ENCODE assay signal across 9 cellular contexts in the genomic region with DNA sequence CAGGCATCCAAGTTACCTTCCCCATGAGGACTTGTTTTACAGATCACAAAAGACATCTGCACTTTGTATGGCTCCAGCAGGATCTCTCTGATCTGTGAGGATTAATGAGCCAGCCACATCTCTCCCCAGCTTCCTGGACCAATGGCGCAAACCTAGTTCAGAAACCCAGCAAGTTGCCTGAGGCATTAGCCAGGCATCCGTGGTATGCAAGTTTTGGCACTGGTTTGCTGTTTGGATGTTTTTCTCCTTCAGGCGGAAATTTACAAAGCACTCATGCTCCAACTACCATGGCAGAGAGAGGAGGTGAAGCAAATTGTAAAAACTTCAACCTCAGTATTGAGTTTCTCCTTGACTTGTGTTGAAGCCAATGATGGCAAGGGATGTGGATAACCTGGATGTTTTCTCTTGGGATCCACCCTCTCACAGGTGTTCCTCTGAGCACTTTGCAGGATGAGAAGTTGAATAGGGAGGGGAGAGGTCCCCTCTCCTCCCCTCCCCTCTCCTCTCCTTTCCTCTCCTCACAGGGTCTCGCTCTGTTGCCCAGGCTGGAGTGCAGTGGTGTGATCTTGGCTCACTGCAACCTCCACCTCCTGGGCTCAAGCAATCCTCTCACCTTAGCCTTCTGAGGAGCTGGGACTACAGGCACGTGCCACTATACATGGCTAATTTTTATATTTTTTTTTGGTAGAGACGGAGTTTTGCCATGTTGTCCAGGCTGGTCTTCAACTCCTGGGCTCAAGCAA. TPM values are rescaled to one million over a fixed set of nuclear protein-coding genes. Genes with fewer than 3 reads are reported as not detected.
A peak's percentile ranks its signal among the peaks of the same experiment; 100 is the strongest.
DNase-seq lines count a peak whose midpoint lies in the region; ATAC-seq, FAIRE-seq and TF ChIP-seq lines count a peak whose summit lies in the region.
"Had no signal": no experiment of that assay in that cellular context is flagged by ENCODE, and none has a peak within 500 bp of the region (broad histone marks: within the 10 kb centered on the region; RNA-seq: fewer than 3 reads in every experiment).

No MANE protein-coding gene starts in this region.

- ATAC-seq in sciatic nerve (peak; percentile 74), HG03378 (IDR thresholded peaks at IDR 0.05; ENCODE audit: unreplicated experiment) (no peak)

- H3K36me3 Mint-ChIP-seq in CD4-positive, alpha-beta memory T cell = no peaks in the 10 kb centered on the region

- CTCF ChIA-PET in CD4-positive, alpha-beta memory T cell (lab: Charles Lee; ENCODE audit: partially characterized antibody) = interaction anchor here (1.6 kb wide), 1 partner anchor 55 kb away, joined by 5 read pairs; no protein-coding TSS in a partner anchor

- POLR2A ChIA-PET in CD4-positive, alpha-beta memory T cell (lab: Charles Lee; ENCODE audit: partially characterized antibody) = no interaction called here

- peaks cover 7 to 22% (median 15%) of the 10 kb centered on the region in 4 donors for H3K4me1 Mint-ChIP-seq in CD4-positive, alpha-beta memory T cell

- H3K9me3 Mint-ChIP-seq in CD4-positive, alpha-beta memory T cell = no peaks in the 10 kb centered on the region
- H3K9me3 Mint-ChIP-seq: central memory CD8-positive, alpha-beta T cell had no signal

- intact Hi-C loops in sciatic nerve (cut with DNase I) = no loop called here
- intact Hi-C loops in CD4-positive, alpha-beta memory T cell (cut with micrococcal nuclease) = no loop called here

- no peak for TF ChIP-seq POLR2A in H54 (IDR thresholded peaks at IDR 0.05; ENCODE audit: low read depth, low read length)

- H3K4me3 Mint-ChIP-seq in CD4-positive, alpha-beta memory T cell = no peak overlapping the region
- H3K4me3 Mint-ChIP-seq: central memory CD8-positive, alpha-beta T cell had no signal

- FAIRE-seq in H54 (lab: Jason Lieb, UNC) = peak; percentile 87

- H3K27me3 ChIP-seq in SJSA1 (replicated peaks) = no peaks in the 10 kb centered on the region
- no peaks in the 10 kb centered on the region for H3K27me3 ChIP-seq in CD4-positive, alpha-beta memory T cell (ENCODE audit: insufficient read depth, low read length)

- no peaks in the 10 kb centered on the region for H3K36me3 ChIP-seq in SJSA1
- H3K36me3 ChIP-seq in CD4-positive, alpha-beta memory T cell (ENCODE audit: insufficient read depth, low read length) = no peaks in the 10 kb centered on the region

- peaks cover 52% of the 10 kb centered on the region for H3K4me1 ChIP-seq in SJSA1 (replicated peaks)
- peaks cover 18% of the 10 kb centered on the region for H3K4me1 ChIP-seq in CD4-positive, alpha-beta memory T cell (ENCODE audit: insufficient read depth, low read length)

- H3K4me3 ChIP-seq in SJSA1 = no peak overlapping the region
- no peak overlapping the region for H3K4me3 ChIP-seq in CD4-positive, alpha-beta memory T cell (ENCODE audit: low read length in 2 of 2)

- no peaks in the 10 kb centered on the region for H3K9me3 ChIP-seq in SJSA1 (replicated peaks)
- H3K9me3 ChIP-seq in CD4-positive, alpha-beta memory T cell (ENCODE audit: control insufficient read depth in 1 of 2, low read length in 2 of 2) = no peaks in the 10 kb centered on the region

- H3K27me3 Mint-ChIP-seq in CD4-positive, alpha-beta memory T cell = no peaks in the 10 kb centered on the region
- H3K27me3 Mint-ChIP-seq: central memory CD8-positive, alpha-beta T cell had no signal

- H3K27ac ChIP-seq in SJSA1 = peak overlapping the region; percentile 13; the same call in 1 of the 2 replicates
- no peak overlapping the region for H3K27ac ChIP-seq in CD4-positive, alpha-beta memory T cell (ENCODE audit: low read depth, low read length)

- peak; percentile 61 for DNase-seq in H54 (ENCODE audit: insufficient read length, low spot score)
- DNase-seq in SJSA1 (ENCODE audit: low read depth in 1 of 2, low spot score in 2 of 2) = peak; percentile 90 to 91
- peak; percentile 92 for DNase-seq in fibroblast of the conjunctiva (ENCODE audit: low read depth)
- DNase-seq in sciatic nerve (ENCODE audit: low spot score) = no peak
- no peak for DNase-seq in activated CD8-positive, alpha-beta memory T cell treated with anti-CD3 and anti-CD28 coated beads for 24 hours
- no peak for DNase-seq in activated effector memory CD4-positive, alpha-beta T cell treated with Interleukin-2 at 50 U/mL for 16 hours
- no peak for DNase-seq in CD4-positive, alpha-beta memory T cell

- no peak overlapping the region for H3K27ac Mint-ChIP-seq in CD4-positive, alpha-beta memory T cell

RNA-seq across cellular contexts. Expression of a gene that starts 25.6 kb away (rescaled TPM):
- total RNA-seq in SJSA1 (2014; rRNA removed; shearing (Covaris generic)) = 2,197 and 2,590 TPM in 2 replicates
- 371 TPM for total RNA-seq in sciatic nerve
- 100 to 1,000 TPM; 291 to 305 TPM for total RNA-seq in CD4-positive, alpha-beta memory T cell
- polyA plus RNA-seq in CD4-positive, alpha-beta memory T cell = 1,000 to 10,000 TPM; 1,071 to 1,157 TPM

RNA-seq across cellular contexts. Expression of a gene that starts 41.6 kb away (rescaled TPM):
- total RNA-seq in SJSA1 (2014; rRNA removed; shearing (Covaris generic)) = not detected in 2 replicates
- not detected for total RNA-seq in sciatic nerve
- not detected for total RNA-seq in CD4-positive, alpha-beta memory T cell
- polyA plus RNA-seq in CD4-positive, alpha-beta memory T cell = 1 to 10 TPM in 1 of 2 donors, under 1 TPM in 1; 0.35 to 2.5 TPM

Comparison
In these comparisons a context has a peak if more than half of its experiments do, and no peak if none do; other contexts are left out.
1. DNase-seq: peak in H54 (single experiment), SJSA1 (2 of 2) and fibroblast of the conjunctiva (single experiment); none in sciatic nerve (single experiment), activated CD8-positive, alpha-beta memory T cell treated with anti-CD3 and anti-CD28 coated beads for 24 hours (single experiment), activated effector memory CD4-positive, alpha-beta T cell treated with Interleukin-2 at 50 U/mL for 16 hours (single experiment) and CD4-positive, alpha-beta memory T cell (0 of 5).